ENCODE assay signal across 23 cellular contexts in genomic region chr3:10581251-10581650, GRCh38.
DNase-seq lines count a peak whose midpoint lies in the region; ATAC-seq and TF ChIP-seq lines count a peak whose summit lies in the region.
"Had no signal": no experiment of that assay in that cellular context is flagged by ENCODE, and none has a peak within 500 bp of the region (broad histone marks: within the 10 kb centered on the region; RNA-seq: fewer than 3 reads in every experiment).

No MANE protein-coding gene starts in this region.

- no peaks in the 10 kb centered on the region for H3K79me1 ChIP-seq in neuronal stem cell (ENCODE audit: low read depth, low read length)

- intact Hi-C loops in dorsolateral prefrontal cortex (cut with DNase I) = no loop called here
- intact Hi-C loops in body of pancreas (cut with DNase I) = no loop called here

- no peak overlapping the region for H3K4me2 ChIP-seq in neuronal stem cell (ENCODE audit: insufficient read depth, low read length, poor library complexity, severe bottlenecking)
- H3K4me2 ChIP-seq: KMS-11 had no signal

- H4K8ac ChIP-seq in neuronal stem cell (ENCODE audit: low read depth, low read length) = no peak overlapping the region

- TF ChIP-seq POLR2A in Peyer's patch (IDR thresholded peaks at IDR 0.05) = no peak
- no peak for TF ChIP-seq POLR2A in gastroesophageal sphincter (IDR thresholded peaks at IDR 0.05)
- TF ChIP-seq POLR2A in body of pancreas (IDR thresholded peaks at IDR 0.05) = no peak

- H3K9me3 Mint-ChIP-seq in stimulated activated effector memory CD8-positive, alpha-beta T cell treated with anti-CD3 and anti-CD28 coated beads, Interleukin-12 subunit alpha, Interleukin-12 subunit beta, amount 100 ng/mL, for 72 hours = no peaks in the 10 kb centered on the region

- H3K4me1 Mint-ChIP-seq in stimulated activated effector memory CD8-positive, alpha-beta T cell treated with anti-CD3 and anti-CD28 coated beads, Interleukin-12 subunit alpha, Interleukin-12 subunit beta, amount 100 ng/mL, for 72 hours = no peaks in the 10 kb centered on the region

- H2BK5ac ChIP-seq in neuronal stem cell (ENCODE audit: low read length) = no peak overlapping the region

- H3K23ac ChIP-seq in neuronal stem cell (ENCODE audit: low read depth, low read length, poor library complexity) = no peak overlapping the region

- no peak overlapping the region for H2AFZ ChIP-seq in neuronal stem cell (ENCODE audit: low read length)

- H3K14ac ChIP-seq in neuronal stem cell (ENCODE audit: low read length) = no peak overlapping the region

- no peaks in the 10 kb centered on the region for H3K36me3 Mint-ChIP-seq in stimulated activated effector memory CD8-positive, alpha-beta T cell treated with anti-CD3 and anti-CD28 coated beads, Interleukin-12 subunit alpha, Interleukin-12 subunit beta, amount 100 ng/mL, for 72 hours

- H2BK120ac ChIP-seq in neuronal stem cell (ENCODE audit: low read depth, low read length) = no peak overlapping the region

- no peaks in the 10 kb centered on the region for H3K9me3 ChIP-seq in neuronal stem cell (replicated peaks in 1 of 2; ENCODE audit: control insufficient read depth in 2 of 2, insufficient read depth in 1 of 2, low read depth in 1 of 2, low read length in 2 of 2)
- H3K9me3 ChIP-seq in Peyer's patch = no peaks in the 10 kb centered on the region
- no peaks in the 10 kb centered on the region for H3K9me3 ChIP-seq in gastroesophageal sphincter
- H3K9me3 ChIP-seq in body of pancreas = no peaks in the 10 kb centered on the region

- no peak overlapping the region for H2BK12ac ChIP-seq in neuronal stem cell (ENCODE audit: low read length)

- DNase-seq in AG09309 (ENCODE audit: low read depth) = peak; percentile 27
- peak; percentile 52 for DNase-seq in LHCN-M2 (ENCODE audit: low read depth)
- DNase-seq in dorsolateral prefrontal cortex = peak in 6 of 10 donors; percentile 35 to 70 (median 60)
- no peak for DNase-seq in neuronal stem cell (ENCODE audit: low spot score)
- DNase-seq in Peyer's patch = no peak
- no peak for DNase-seq in stimulated activated effector memory CD8-positive, alpha-beta T cell treated with anti-CD3 and anti-CD28 coated beads, Interleukin-12 subunit alpha, Interleukin-12 subunit beta, amount 100 ng/mL, for 72 hours (ENCODE audit: low spot score in 2 of 2)
- DNase-seq in body of pancreas = no peak
- DNase-seq: activated CD4-positive, alpha-beta T cell treated with anti-CD3 and anti-CD28 coated beads for 1 hour; activated CD8-positive, alpha-beta T cell treated with anti-CD3 and anti-CD28 coated beads, Interleukin-2, amount 10 ng/mL, durations not matched to agents 7 days and 5 days; activated gamma-delta T cell treated with Interleukin-2 at 50 U/mL for 16 hours; activated T-cell treated with anti-CD3 and anti-CD28 coated beads, Interleukin-2, amount 50 U/mL, for 1 hour; Calu3; EL; foreskin melanocyte; hippocampal formation; NCI-H187 treated with DMSO at 0.1 percent for 48 hours; NCI-H2227 treated with DMSO at 0.1 percent for 48 hours; NCI-H748 treated with DMSO at 0.1 percent for 48 hours; SHP77 had no signal

- no peak overlapping the region for H3K18ac ChIP-seq in neuronal stem cell (ENCODE audit: low read length)

- H3K27ac ChIP-seq in dorsolateral prefrontal cortex (peak overlapping the region in 52 of 59 donors; percentile 3 to 82 (median 56)), neuronal stem cell (replicated peaks; ENCODE audit: low read length) (no peak overlapping the region), Peyer's patch (no peak overlapping the region), gastroesophageal sphincter (no peak overlapping the region), body of pancreas (no peak overlapping the region)
- H3K27ac ChIP-seq: C4-2B, KMS-11 had no signal

- no peak overlapping the region for H3K4me3 ChIP-seq in AG09309 (ENCODE audit: control insufficient read depth, low read depth, low read length)
- no peak overlapping the region for H3K4me3 ChIP-seq in dorsolateral prefrontal cortex
- no peak overlapping the region for H3K4me3 ChIP-seq in neuronal stem cell (ENCODE audit: low read length in 2 of 2)
- H3K4me3 ChIP-seq in Peyer's patch = no peak overlapping the region
- H3K4me3 ChIP-seq in gastroesophageal sphincter = no peak overlapping the region
- no peak overlapping the region for H3K4me3 ChIP-seq in body of pancreas

- TF ChIP-seq CTCF in AG09309 (IDR thresholded peaks at IDR 0.05; ENCODE audit: control insufficient read depth, insufficient read depth, low read depth, low read length, missing control alignments) (no peak), dorsolateral prefrontal cortex (IDR thresholded peaks at IDR 0.05 in 54 of 56, conservative IDR thresholded peaks at IDR 0.05 in 2 of 56; ENCODE audit: low read depth in 1 of 56, partially characterized antibody in 56 of 56) (no peak), Peyer's patch (IDR thresholded peaks at IDR 0.05) (no peak), gastroesophageal sphincter (IDR thresholded peaks at IDR 0.05) (no peak), body of pancreas (IDR thresholded peaks at IDR 0.05) (no peak)

- H3K4me3 Mint-ChIP-seq in stimulated activated effector memory CD8-positive, alpha-beta T cell treated with anti-CD3 and anti-CD28 coated beads, Interleukin-12 subunit alpha, Interleukin-12 subunit beta, amount 100 ng/mL, for 72 hours = no peak overlapping the region
- H3K4me3 Mint-ChIP-seq: activated CD8-positive, alpha-beta T cell treated with anti-CD3 and anti-CD28 coated beads, Interleukin-2, amount 10 ng/mL, durations not matched to agents 7 days and 5 days had no signal

- H3K4me1 ChIP-seq in neuronal stem cell (ENCODE audit: control insufficient read depth in 2 of 2, insufficient read depth in 1 of 2, low read depth in 1 of 2, low read length in 2 of 2) (peaks cover 0 to 1% of the 10 kb centered on the region in 2 donors), Peyer's patch (no peaks in the 10 kb centered on the region), gastroesophageal sphincter (no peaks in the 10 kb centered on the region), body of pancreas (no peaks in the 10 kb centered on the region)

- H4K91ac ChIP-seq in neuronal stem cell (ENCODE audit: low read depth, low read length, poor library complexity) = no peak overlapping the region

- no peak for ATAC-seq in gastroesophageal sphincter
- no peak for ATAC-seq in stimulated activated effector memory CD8-positive, alpha-beta T cell treated with anti-CD3 and anti-CD28 coated beads, Interleukin-12 subunit alpha, Interleukin-12 subunit beta, amount 100 ng/mL, for 72 hours
- ATAC-seq in body of pancreas = no peak
- ATAC-seq: activated CD8-positive, alpha-beta T cell treated with anti-CD3 and anti-CD28 coated beads, Interleukin-2, amount 10 ng/mL, durations not matched to agents 7 days and 5 days; HCT116 had no signal

- H3K9ac ChIP-seq in neuronal stem cell (ENCODE audit: low read depth, low read length, poor library complexity) = no peak overlapping the region
- H3K9ac ChIP-seq: KMS-11 had no signal

- H2BK15ac ChIP-seq in neuronal stem cell (ENCODE audit: low read length) = peak overlapping the region; percentile 27

- no peak overlapping the region for H2AK5ac ChIP-seq in neuronal stem cell (ENCODE audit: low read depth, low read length)

- TF ChIP-seq EP300 in gastroesophageal sphincter (IDR thresholded peaks at IDR 0.05) = no peak

- peaks cover 0 to 3% (median 0%) of the 10 kb centered on the region in 45 donors for H3K27me3 ChIP-seq in dorsolateral prefrontal cortex
- H3K27me3 ChIP-seq in neuronal stem cell (ENCODE audit: control insufficient read depth in 3 of 3, insufficient read depth in 3 of 3, low read depth in 1 of 3, low read length in 3 of 3) = peaks cover 0 to 14% (median 0%) of the 10 kb centered on the region in 3 experiments
- H3K27me3 ChIP-seq in Peyer's patch = no peaks in the 10 kb centered on the region
- H3K27me3 ChIP-seq in gastroesophageal sphincter = peaks cover 40% of the 10 kb centered on the region
- peaks cover 0 to 4% of the 10 kb centered on the region in 2 donors for H3K27me3 ChIP-seq in body of pancreas

- no peak overlapping the region for H3K27ac Mint-ChIP-seq in stimulated activated effector memory CD8-positive, alpha-beta T cell treated with anti-CD3 and anti-CD28 coated beads, Interleukin-12 subunit alpha, Interleukin-12 subunit beta, amount 100 ng/mL, for 72 hours
- H3K27ac Mint-ChIP-seq: activated CD8-positive, alpha-beta T cell treated with anti-CD3 and anti-CD28 coated beads, Interleukin-2, amount 10 ng/mL, durations not matched to agents 7 days and 5 days had no signal

- H3K4ac ChIP-seq in neuronal stem cell (ENCODE audit: low read length) = no peak overlapping the region

- WGBS in neuronal stem cell (ENCODE audit: extremely low coverage in 2 of 2, insufficient read length in 2 of 2, insufficient replicate concordance in 1 of 2), 2 donors = no CpG with 5 or more reads among the region's 5 CpGs
- 33 to 53% methylated on average over 1 to 5 of the region's 5 CpGs for WGBS in gastroesophageal sphincter (ENCODE audit: low coverage in 1 of 2), 2 donors
- 68% methylated on average over 5 of the region's 5 CpGs for whole genome bisulfite sequencing in body of pancreas, 2 donors

- no peaks in the 10 kb centered on the region for H3K36me3 ChIP-seq in neuronal stem cell (replicated peaks in 1 of 2; ENCODE audit: control insufficient read depth in 2 of 2, insufficient read depth in 2 of 2, low read length in 2 of 2)
- H3K36me3 ChIP-seq in Peyer's patch = no peaks in the 10 kb centered on the region
- H3K36me3 ChIP-seq in gastroesophageal sphincter = no peaks in the 10 kb centered on the region
- no peaks in the 10 kb centered on the region for H3K36me3 ChIP-seq in body of pancreas (replicated peaks in 1 of 2; ENCODE audit: insufficient read depth in 1 of 2, low read depth in 2 of 2)

Comparison
In these comparisons a context has a peak if more than half of its experiments do, and no peak if none do; other contexts are left out.
1. DNase-seq: peak in AG09309 (single experiment), LHCN-M2 (single experiment) and dorsolateral prefrontal cortex (6 of 10); none in neuronal stem cell (single experiment), Peyer's patch (0 of 3), stimulated activated effector memory CD8-positive, alpha-beta T cell treated with anti-CD3 and anti-CD28 coated beads, Interleukin-12 subunit alpha, Interleukin-12 subunit beta, amount 100 ng/mL, for 72 hours (0 of 2) and body of pancreas (0 of 4).
2. H3K27ac ChIP-seq: peak in dorsolateral prefrontal cortex (52 of 59); none in neuronal stem cell (single experiment), Peyer's patch (0 of 4), gastroesophageal sphincter (0 of 4) and body of pancreas (0 of 4).